ENCODE assay signal across 2 cellular contexts in genomic region chr19:3374369-3375112, GRCh38.
TF ChIP-seq lines count a peak whose summit lies in the region.

No MANE protein-coding gene starts in this region.

TF ChIP-seq in HEK293, 187 proteins besides CTCF, POLR2A, EP300 and RAD21:
- TF ChIP-seq KLF17 (tag by site-specific recombination; IDR thresholded peaks at IDR 0.05) (0 out of 2 replicates have a peak, but pooled peaks have one; percentile 10), ZNF629 (tag by site-specific recombination; IDR thresholded peaks at IDR 0.05) (0 out of 2 replicates have a peak, but pooled peaks have one; percentile 15), ZFP3 (tag by site-specific recombination; IDR thresholded peaks at IDR 0.05; ENCODE audit: low read depth) (peak; percentile 100), ZBTB48 (tag by site-specific recombination; IDR thresholded peaks at IDR 0.05) (0 out of 2 replicates have a peak, but pooled peaks have one; percentile 8), ZNF146 (tag by site-specific recombination; IDR thresholded peaks at IDR 0.05) (no peak), ZFP69B (tag by site-specific recombination; IDR thresholded peaks at IDR 0.05) (no peak), EGR2 (tag by site-specific recombination; IDR thresholded peaks at IDR 0.05; ENCODE audit: low read depth) (peak; percentile 65), ZFHX2 (tag by site-specific recombination; conservative IDR thresholded peaks at IDR 0.05) (peak; percentile 35; the same call in 1 of the 2 replicates), ZNF626 (tag by site-specific recombination; IDR thresholded peaks at IDR 0.05) (no peak)

TF ChIP-seq in HepG2, 621 proteins besides CTCF, POLR2A, EP300 and RAD21 (continued from another document and continues in another):
- TF ChIP-seq, protein P1, sequence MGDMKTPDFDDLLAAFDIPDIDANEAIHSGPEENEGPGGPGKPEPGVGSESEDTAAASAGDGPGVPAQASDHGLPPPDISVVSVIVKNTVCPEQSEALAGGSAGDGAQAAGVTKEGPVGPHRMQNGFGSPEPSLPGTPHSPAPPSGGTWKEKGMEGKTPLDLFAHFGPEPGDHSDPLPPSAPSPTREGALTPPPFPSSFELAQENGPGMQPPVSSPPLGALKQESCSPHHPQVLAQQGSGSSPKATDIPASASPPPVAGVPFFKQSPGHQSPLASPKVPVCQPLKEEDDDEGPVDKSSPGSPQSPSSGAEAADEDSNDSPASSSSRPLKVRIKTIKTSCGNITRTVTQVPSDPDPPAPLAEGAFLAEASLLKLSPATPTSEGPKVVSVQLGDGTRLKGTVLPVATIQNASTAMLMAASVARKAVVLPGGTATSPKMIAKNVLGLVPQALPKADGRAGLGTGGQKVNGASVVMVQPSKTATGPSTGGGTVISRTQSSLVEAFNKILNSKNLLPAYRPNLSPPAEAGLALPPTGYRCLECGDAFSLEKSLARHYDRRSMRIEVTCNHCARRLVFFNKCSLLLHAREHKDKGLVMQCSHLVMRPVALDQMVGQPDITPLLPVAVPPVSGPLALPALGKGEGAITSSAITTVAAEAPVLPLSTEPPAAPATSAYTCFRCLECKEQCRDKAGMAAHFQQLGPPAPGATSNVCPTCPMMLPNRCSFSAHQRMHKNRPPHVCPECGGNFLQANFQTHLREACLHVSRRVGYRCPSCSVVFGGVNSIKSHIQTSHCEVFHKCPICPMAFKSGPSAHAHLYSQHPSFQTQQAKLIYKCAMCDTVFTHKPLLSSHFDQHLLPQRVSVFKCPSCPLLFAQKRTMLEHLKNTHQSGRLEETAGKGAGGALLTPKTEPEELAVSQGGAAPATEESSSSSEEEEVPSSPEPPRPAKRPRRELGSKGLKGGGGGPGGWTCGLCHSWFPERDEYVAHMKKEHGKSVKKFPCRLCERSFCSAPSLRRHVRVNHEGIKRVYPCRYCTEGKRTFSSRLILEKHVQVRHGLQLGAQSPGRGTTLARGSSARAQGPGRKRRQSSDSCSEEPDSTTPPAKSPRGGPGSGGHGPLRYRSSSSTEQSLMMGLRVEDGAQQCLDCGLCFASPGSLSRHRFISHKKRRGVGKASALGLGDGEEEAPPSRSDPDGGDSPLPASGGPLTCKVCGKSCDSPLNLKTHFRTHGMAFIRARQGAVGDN (CRISPR knock-in tag; IDR thresholded peaks at IDR 0.05): peak; percentile 39
- TF ChIP-seq ZFAT (CRISPR knock-in tag; conservative IDR thresholded peaks at IDR 0.05) (no peak), CBX2 (IDR thresholded peaks at IDR 0.05; ENCODE audit: low read depth, low read length) (no peak), CBX2 (CRISPR knock-in tag; IDR thresholded peaks at IDR 0.05; ENCODE audit: low read depth) (no peak), GLMP (CRISPR knock-in tag; IDR thresholded peaks at IDR 0.05; ENCODE audit: borderline replicate concordance) (no peak), ZNF629 (CRISPR knock-in tag; conservative IDR thresholded peaks at IDR 0.05) (peak; percentile 96), ZFP41 (CRISPR knock-in tag; IDR thresholded peaks at IDR 0.05; ENCODE audit: borderline replicate concordance) (no peak), ZNF549 (CRISPR knock-in tag; IDR thresholded peaks at IDR 0.05) (no peak), ZNF343 (CRISPR knock-in tag; IDR thresholded peaks at IDR 0.05) (no peak), TBX2 (CRISPR knock-in tag; IDR thresholded peaks at IDR 0.05; ENCODE audit: borderline replicate concordance) (no peak), ZNF337 (CRISPR knock-in tag; IDR thresholded peaks at IDR 0.05; ENCODE audit: borderline replicate concordance, low read depth) (no peak), ADNP (CRISPR knock-in tag; IDR thresholded peaks at IDR 0.05) (0 out of 2 replicates have a peak, but pooled peaks have one; percentile 29), GZF1 (CRISPR knock-in tag; IDR thresholded peaks at IDR 0.05) (no peak), ZMYM3 (CRISPR knock-in tag; IDR thresholded peaks at IDR 0.05) (peak; percentile 81), SCMH1 (CRISPR knock-in tag; IDR thresholded peaks at IDR 0.05; ENCODE audit: borderline replicate concordance) (no peak), CHD4 (IDR thresholded peaks at IDR 0.05; ENCODE audit: borderline replicate concordance, low read length) (peak; percentile 79; the same call in 1 of the 2 replicates), IRF2 (CRISPR knock-in tag; IDR thresholded peaks at IDR 0.05) (no peak), KDM1A (CRISPR knock-in tag; IDR thresholded peaks at IDR 0.05) (peak; percentile 59; the same call in 1 of the 2 replicates), TIGD3 (CRISPR knock-in tag; IDR thresholded peaks at IDR 0.05; ENCODE audit: borderline replicate concordance) (no peak), ZNF33A (CRISPR knock-in tag; IDR thresholded peaks at IDR 0.05; ENCODE audit: borderline replicate concordance) (no peak)
- TF ChIP-seq, protein P2, sequence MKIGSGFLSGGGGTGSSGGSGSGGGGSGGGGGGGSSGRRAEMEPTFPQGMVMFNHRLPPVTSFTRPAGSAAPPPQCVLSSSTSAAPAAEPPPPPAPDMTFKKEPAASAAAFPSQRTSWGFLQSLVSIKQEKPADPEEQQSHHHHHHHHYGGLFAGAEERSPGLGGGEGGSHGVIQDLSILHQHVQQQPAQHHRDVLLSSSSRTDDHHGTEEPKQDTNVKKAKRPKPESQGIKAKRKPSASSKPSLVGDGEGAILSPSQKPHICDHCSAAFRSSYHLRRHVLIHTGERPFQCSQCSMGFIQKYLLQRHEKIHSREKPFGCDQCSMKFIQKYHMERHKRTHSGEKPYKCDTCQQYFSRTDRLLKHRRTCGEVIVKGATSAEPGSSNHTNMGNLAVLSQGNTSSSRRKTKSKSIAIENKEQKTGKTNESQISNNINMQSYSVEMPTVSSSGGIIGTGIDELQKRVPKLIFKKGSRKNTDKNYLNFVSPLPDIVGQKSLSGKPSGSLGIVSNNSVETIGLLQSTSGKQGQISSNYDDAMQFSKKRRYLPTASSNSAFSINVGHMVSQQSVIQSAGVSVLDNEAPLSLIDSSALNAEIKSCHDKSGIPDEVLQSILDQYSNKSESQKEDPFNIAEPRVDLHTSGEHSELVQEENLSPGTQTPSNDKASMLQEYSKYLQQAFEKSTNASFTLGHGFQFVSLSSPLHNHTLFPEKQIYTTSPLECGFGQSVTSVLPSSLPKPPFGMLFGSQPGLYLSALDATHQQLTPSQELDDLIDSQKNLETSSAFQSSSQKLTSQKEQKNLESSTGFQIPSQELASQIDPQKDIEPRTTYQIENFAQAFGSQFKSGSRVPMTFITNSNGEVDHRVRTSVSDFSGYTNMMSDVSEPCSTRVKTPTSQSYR (CRISPR knock-in tag; IDR thresholded peaks at IDR 0.05; ENCODE audit: borderline replicate concordance): no peak
- TF ChIP-seq, protein P3, sequence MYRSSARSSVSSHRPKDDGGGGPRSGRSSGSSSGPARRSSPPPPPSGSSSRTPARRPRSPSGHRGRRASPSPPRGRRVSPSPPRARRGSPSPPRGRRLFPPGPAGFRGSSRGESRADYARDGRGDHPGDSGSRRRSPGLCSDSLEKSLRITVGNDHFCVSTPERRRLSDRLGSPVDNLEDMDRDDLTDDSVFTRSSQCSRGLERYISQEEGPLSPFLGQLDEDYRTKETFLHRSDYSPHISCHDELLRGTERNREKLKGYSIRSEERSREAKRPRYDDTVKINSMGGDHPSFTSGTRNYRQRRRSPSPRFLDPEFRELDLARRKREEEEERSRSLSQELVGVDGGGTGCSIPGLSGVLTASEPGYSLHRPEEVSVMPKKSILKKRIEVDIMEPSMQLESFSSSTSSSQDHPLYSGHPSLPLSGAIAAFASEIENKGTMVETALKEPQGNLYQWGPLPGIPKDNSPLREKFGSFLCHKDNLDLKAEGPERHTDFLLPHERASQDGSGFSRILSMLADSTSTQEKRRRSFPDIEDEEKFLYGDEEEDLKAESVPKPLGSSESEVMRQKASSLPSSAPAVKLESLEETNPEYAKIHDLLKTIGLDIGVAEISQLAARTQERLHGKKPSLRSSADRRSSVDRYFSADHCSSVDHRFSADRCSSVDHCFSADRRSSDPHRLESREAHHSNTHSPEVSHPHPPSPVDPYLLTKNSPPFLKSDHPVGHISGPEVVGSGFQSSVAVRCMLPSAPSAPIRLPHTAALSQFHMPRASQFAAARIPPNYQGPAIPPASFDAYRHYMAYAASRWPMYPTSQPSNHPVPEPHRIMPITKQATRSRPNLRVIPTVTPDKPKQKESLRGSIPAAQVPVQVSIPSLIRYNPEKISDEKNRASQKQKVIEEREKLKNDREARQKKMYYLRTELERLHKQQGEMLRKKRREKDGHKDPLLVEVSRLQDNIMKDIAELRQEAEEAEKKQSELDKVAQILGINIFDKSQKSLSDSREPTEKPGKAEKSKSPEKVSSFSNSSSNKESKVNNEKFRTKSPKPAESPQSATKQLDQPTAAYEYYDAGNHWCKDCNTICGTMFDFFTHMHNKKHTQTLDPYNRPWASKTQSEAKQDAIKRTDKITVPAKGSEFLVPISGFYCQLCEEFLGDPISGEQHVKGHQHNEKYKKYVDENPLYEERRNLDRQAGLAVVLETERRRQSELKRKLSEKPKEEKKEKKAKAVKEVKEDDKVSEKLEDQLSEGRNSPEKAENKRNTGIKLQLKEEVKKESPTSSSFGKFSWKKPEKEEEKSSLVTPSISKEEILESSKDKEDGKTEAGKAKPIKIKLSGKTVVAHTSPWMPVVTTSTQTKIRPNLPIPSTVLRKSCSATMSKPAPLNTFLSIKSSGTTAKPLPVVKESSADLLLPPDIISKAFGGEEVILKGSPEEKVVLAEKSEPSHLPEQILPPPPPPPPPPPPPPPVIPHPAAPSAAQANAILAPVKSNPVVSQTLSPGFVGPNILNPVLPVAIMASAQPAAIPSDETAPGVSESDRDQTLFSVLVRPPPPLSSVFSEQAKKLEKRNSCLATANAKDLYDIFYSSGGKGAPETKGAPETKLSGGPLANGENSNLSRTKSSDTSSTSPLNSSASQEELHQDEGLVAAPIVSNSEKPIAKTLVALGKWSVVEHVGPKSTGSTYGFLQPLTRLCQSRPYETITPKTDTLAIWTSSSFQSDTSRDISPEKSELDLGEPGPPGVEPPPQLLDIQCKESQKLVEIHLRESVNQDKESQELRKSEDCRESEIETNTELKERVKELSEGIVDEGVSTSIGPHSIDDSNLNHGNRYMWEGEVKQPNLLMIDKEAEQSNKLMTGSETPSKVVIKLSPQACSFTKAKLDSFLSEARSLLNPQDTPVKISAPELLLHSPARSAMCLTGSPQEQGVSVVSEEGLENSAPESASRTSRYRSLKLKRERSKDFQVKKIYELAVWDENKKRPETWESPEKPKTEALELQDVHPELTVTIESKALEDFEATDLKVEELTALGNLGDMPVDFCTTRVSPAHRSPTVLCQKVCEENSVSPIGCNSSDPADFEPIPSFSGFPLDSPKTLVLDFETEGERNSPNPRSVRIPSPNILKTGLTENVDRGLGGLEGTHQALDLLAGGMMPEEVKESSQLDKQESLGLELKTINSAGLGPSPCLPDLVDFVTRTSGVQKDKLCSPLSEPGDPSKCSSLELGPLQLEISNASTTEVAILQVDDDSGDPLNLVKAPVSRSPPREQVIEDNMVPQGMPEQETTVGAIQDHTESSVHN (CRISPR knock-in tag; IDR thresholded peaks at IDR 0.05): no peak
- TF ChIP-seq, protein P4, sequence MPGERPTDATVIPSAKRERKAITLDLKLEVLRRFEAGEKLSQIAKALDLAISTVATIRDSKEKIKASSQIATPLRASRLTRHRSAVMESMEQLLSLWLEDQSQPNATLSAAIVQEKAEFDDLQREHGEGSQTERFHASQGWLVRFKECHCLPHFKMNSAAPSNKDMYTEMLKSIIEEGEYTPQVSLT (CRISPR knock-in tag; IDR thresholded peaks at IDR 0.05; ENCODE audit: borderline replicate concordance, low read depth): no peak
- TF ChIP-seq, protein P5, sequence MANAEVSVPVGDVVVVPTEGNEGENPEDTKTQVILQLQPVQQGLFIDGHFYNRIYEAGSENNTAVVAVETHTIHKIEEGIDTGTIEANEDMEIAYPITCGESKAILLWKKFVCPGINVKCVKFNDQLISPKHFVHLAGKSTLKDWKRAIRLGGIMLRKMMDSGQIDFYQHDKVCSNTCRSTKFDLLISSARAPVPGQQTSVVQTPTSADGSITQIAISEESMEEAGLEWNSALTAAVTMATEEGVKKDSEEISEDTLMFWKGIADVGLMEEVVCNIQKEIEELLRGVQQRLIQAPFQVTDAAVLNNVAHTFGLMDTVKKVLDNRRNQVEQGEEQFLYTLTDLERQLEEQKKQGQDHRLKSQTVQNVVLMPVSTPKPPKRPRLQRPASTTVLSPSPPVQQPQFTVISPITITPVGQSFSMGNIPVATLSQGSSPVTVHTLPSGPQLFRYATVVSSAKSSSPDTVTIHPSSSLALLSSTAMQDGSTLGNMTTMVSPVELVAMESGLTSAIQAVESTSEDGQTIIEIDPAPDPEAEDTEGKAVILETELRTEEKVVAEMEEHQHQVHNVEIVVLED (CRISPR knock-in tag; IDR thresholded peaks at IDR 0.05; ENCODE audit: borderline replicate concordance): no peak
